9 cellular contexts compared by ENCODE assay signal in genomic region chr17:40106760-40107265, GRCh38. TPM values are rescaled to one million over a fixed set of nuclear protein-coding genes. Genes with fewer than 3 reads are reported as not detected.
DNase-seq lines count a peak whose midpoint lies in the region; ATAC-seq and TF ChIP-seq lines count a peak whose summit lies in the region.
"Had no signal": no experiment of that assay in that cellular context is flagged by ENCODE, and none has a peak within 500 bp of the region (broad histone marks: within the 10 kb centered on the region; RNA-seq: fewer than 3 reads in every experiment).

No MANE protein-coding gene starts in this region.

- no peak overlapping the region for H3K4me3 ChIP-seq in breast epithelium
- H3K4me3 ChIP-seq: GM12878 had no signal

- H3K36me3 Mint-ChIP-seq in MCF 10A (ENCODE audit: insufficient read depth, unreplicated experiment), result no peaks in the 10 kb centered on the region
- H3K36me3 Mint-ChIP-seq in endothelial cell (ENCODE audit: low read depth, unreplicated experiment), result no peaks in the 10 kb centered on the region
- no peaks in the 10 kb centered on the region for H3K36me3 Mint-ChIP-seq in nephron (ENCODE audit: low read depth)
- H3K36me3 Mint-ChIP-seq in type B pancreatic cell, result no peaks in the 10 kb centered on the region

- no peaks in the 10 kb centered on the region for H3K9me3 Mint-ChIP-seq in MCF 10A (ENCODE audit: unreplicated experiment)
- H3K9me3 Mint-ChIP-seq in endothelial cell (ENCODE audit: unreplicated experiment), result no peaks in the 10 kb centered on the region
- no peaks in the 10 kb centered on the region for H3K9me3 Mint-ChIP-seq in nephron
- H3K9me3 Mint-ChIP-seq in type B pancreatic cell, result no peaks in the 10 kb centered on the region

- POLR2A ChIA-PET in MCF 10A (lab: Yijun Ruan, JAX), result interaction anchor here (0.9 to 1.5 kb wide), 3 partner anchors 8 to 52 kb away, joined by 3 to 14 read pairs (median 5); partner anchors contain the start of gene MED24

- H3K27ac Mint-ChIP-seq in MCF 10A (ENCODE audit: low read depth, unreplicated experiment) (no peak overlapping the region), endothelial cell (ENCODE audit: unreplicated experiment) (peak overlapping the region; percentile 30), nephron (peak overlapping the region; percentile 95 to 99 (median 99)), type B pancreatic cell (peak overlapping the region; percentile 83)

- no peaks in the 10 kb centered on the region for H3K36me3 ChIP-seq in breast epithelium

- H3K4me3 Mint-ChIP-seq in MCF 10A (ENCODE audit: unreplicated experiment) (no peak overlapping the region), endothelial cell (ENCODE audit: unreplicated experiment) (peak overlapping the region; percentile 47), nephron (peak overlapping the region; percentile 48 to 63 (median 58)), type B pancreatic cell (peak overlapping the region; percentile 15)

- TF ChIP-seq CTCF in breast epithelium (IDR thresholded peaks at IDR 0.05) (no peak), MCF 10A (IDR thresholded peaks at IDR 0.05; ENCODE audit: unreplicated experiment) (no peak), endothelial cell (IDR thresholded peaks at IDR 0.05; ENCODE audit: unreplicated experiment) (no peak), nephron (IDR thresholded peaks at IDR 0.05; ENCODE audit: unreplicated experiment in 3 of 3) (no peak), type B pancreatic cell (conservative IDR thresholded peaks at IDR 0.05) (no peak)

- intact Hi-C loops in breast epithelium (cut with DNase I; ENCODE audit: low total_unique reads) (no loop called here), MCF 10A (cut with micrococcal nuclease) (no loop called here)

- no peak for ATAC-seq in HG03095 (IDR thresholded peaks at IDR 0.05; ENCODE audit: unreplicated experiment)
- no peak for ATAC-seq in SK-N-SH treated with all-trans-retinoic acid at 6 μM for 48 hours

- BruUV-seq in MCF 10A (replicated peaks; lab: Mats Ljungman, UMichigan), result no TSS peak

- no peak for DNase-seq in breast epithelium (ENCODE audit: low spot score in 2 of 2)
- DNase-seq in MCF 10A (ENCODE audit: unreplicated experiment), result no peak
- no peak for DNase-seq in endothelial cell (ENCODE audit: low spot score)
- DNase-seq in type B pancreatic cell (ENCODE audit: extremely low spot score, unreplicated experiment), result no peak
- no peak for DNase-seq in stimulated activated CD4-positive, alpha-beta T cell treated with anti-CD3 and anti-CD28 coated beads, Interleukin-4, amount 100 ng/mL, for 1 hour

- H3K27me3 Mint-ChIP-seq in MCF 10A (ENCODE audit: insufficient read depth, unreplicated experiment) (no peaks in the 10 kb centered on the region), endothelial cell (ENCODE audit: unreplicated experiment) (peaks cover 26% of the 10 kb centered on the region), nephron (ENCODE audit: low read depth) (no peaks in the 10 kb centered on the region), type B pancreatic cell (no peaks in the 10 kb centered on the region)

- peaks cover 13 to 66% of the 10 kb centered on the region in 2 donors for H3K4me1 ChIP-seq in breast epithelium

- no peaks in the 10 kb centered on the region for H3K9me3 ChIP-seq in breast epithelium

- H3K27ac ChIP-seq in breast epithelium, result peak overlapping the region; percentile 88 to 99

- no peak for TF ChIP-seq POLR2A in breast epithelium (IDR thresholded peaks at IDR 0.05)

- peaks cover 33% of the 10 kb centered on the region for H3K4me1 Mint-ChIP-seq in MCF 10A (ENCODE audit: insufficient read depth, unreplicated experiment)
- H3K4me1 Mint-ChIP-seq in endothelial cell (ENCODE audit: unreplicated experiment), result peaks cover 76% of the 10 kb centered on the region
- peaks cover 90% of the 10 kb centered on the region for H3K4me1 Mint-ChIP-seq in nephron
- peaks cover 61% of the 10 kb centered on the region for H3K4me1 Mint-ChIP-seq in type B pancreatic cell (ENCODE audit: unreplicated experiment)

- CTCF ChIA-PET in MCF 10A (lab: Yijun Ruan, JAX), result interaction anchor here (0.6 to 0.9 kb wide), 4 partner anchors 8 to 1877 kb away, joined by 3 to 7 read pairs (median 3); no protein-coding TSS in a partner anchor

- H3K27me3 ChIP-seq in breast epithelium, result no peaks in the 10 kb centered on the region

TF ChIP-seq in SK-N-SH treated with all-trans-retinoic acid at 6 μM for 48 hours, 23 proteins besides CTCF, POLR2A, EP300 and RAD21:
- TF ChIP-seq BACH2 (CRISPR knock-in tag; IDR thresholded peaks at IDR 0.05; ENCODE audit: borderline replicate concordance) (no peak), CSDC2 (CRISPR knock-in tag; IDR thresholded peaks at IDR 0.05) (no peak), ZFP30 (CRISPR knock-in tag; IDR thresholded peaks at IDR 0.05) (no peak), ISL1 (CRISPR knock-in tag; IDR thresholded peaks at IDR 0.05) (no peak), GLIS3 (CRISPR knock-in tag; IDR thresholded peaks at IDR 0.05) (no peak), ZC3H10 (CRISPR knock-in tag; IDR thresholded peaks at IDR 0.05) (no peak), ZFP3 (CRISPR knock-in tag; IDR thresholded peaks at IDR 0.05) (no peak), ARNTL (CRISPR knock-in tag; IDR thresholded peaks at IDR 0.05; ENCODE audit: borderline replicate concordance, low read depth) (no peak), SNAI2 (CRISPR knock-in tag; IDR thresholded peaks at IDR 0.05) (no peak), ESRRG (CRISPR knock-in tag; IDR thresholded peaks at IDR 0.05) (no peak), ZNF8 (CRISPR knock-in tag; IDR thresholded peaks at IDR 0.05) (no peak), CSRNP3 (CRISPR knock-in tag; IDR thresholded peaks at IDR 0.05) (no peak), RARB (CRISPR knock-in tag; IDR thresholded peaks at IDR 0.05) (no peak), ZNF565 (CRISPR knock-in tag; conservative IDR thresholded peaks at IDR 0.05; ENCODE audit: low read depth) (no peak), PPARA (CRISPR knock-in tag; IDR thresholded peaks at IDR 0.05; ENCODE audit: borderline replicate concordance) (no peak)
TF ChIP-seq in SK-N-SH treated with all-trans-retinoic acid at 6 μM for 48 hours: peak in this region for 0.

RNA-seq across cellular contexts. Expression of gene NR1D1, which starts 6.4 kb away (rescaled TPM):
- total RNA-seq in breast epithelium, result 10 to 100 TPM in 1 of 3 donors, 1 to 10 TPM in 2; 8.8 to 10.5 (median 9.2) TPM
- total RNA-seq in MCF 10A (2022), result 7.5 and 8.8 TPM in 2 replicates
- 2.6 TPM for total RNA-seq in endothelial cell (ENCODE audit: unreplicated experiment)
- total RNA-seq in type B pancreatic cell (ENCODE audit: low replicate concordance), result 5.7 and 9.5 TPM in 2 replicates

RNA-seq across cellular contexts. Expression of gene MSL1, which starts 15.0 kb away (rescaled TPM):
- total RNA-seq in breast epithelium, result 10 to 100 TPM; 49.3 to 79.3 (median 78.2) TPM
- total RNA-seq in MCF 10A (2022), result 59.8 and 62.2 TPM in 2 replicates
- 96.2 TPM for total RNA-seq in endothelial cell (ENCODE audit: unreplicated experiment)
- 86.3 and 128 TPM in 2 replicates for total RNA-seq in type B pancreatic cell (ENCODE audit: low replicate concordance)

RNA-seq across cellular contexts. Expression of gene CASC3, which starts 33.5 kb away (rescaled TPM):
- total RNA-seq in breast epithelium (10 to 100 TPM; 57.4 to 67.0 (median 65.1) TPM), MCF 10A (2022) (73.5 and 78.3 TPM in 2 replicates), endothelial cell (ENCODE audit: unreplicated experiment) (96.4 TPM), type B pancreatic cell (ENCODE audit: low replicate concordance) (63.0 and 101 TPM in 2 replicates)

RNA-seq across cellular contexts. Expression of gene THRA, which starts 44.0 kb away (rescaled TPM):
- total RNA-seq in breast epithelium (10 to 100 TPM; 41.6 to 61.0 (median 48.1) TPM), MCF 10A (2022) (5.5 and 6.4 TPM in 2 replicates), endothelial cell (ENCODE audit: unreplicated experiment) (13.6 TPM), type B pancreatic cell (ENCODE audit: low replicate concordance) (18.3 and 37.0 TPM in 2 replicates)

RNA-seq across cellular contexts. Expression of gene MED24, which starts 52.6 kb away (rescaled TPM):
- total RNA-seq in breast epithelium (10 to 100 TPM; 50.7 to 74.7 (median 59.7) TPM), MCF 10A (2022) (66.6 and 88.5 TPM in 2 replicates), endothelial cell (ENCODE audit: unreplicated experiment) (111 TPM), type B pancreatic cell (ENCODE audit: low replicate concordance) (93.2 and 123 TPM in 2 replicates)
